15 cellular contexts compared by ENCODE assay signal in genomic region chr2:151886235-151886634, GRCh38. TPM values are rescaled to one million over a fixed set of nuclear protein-coding genes. Genes with fewer than 3 reads are reported as not detected.
A peak's percentile ranks its signal among the peaks of the same experiment; 100 is the strongest.
DNase-seq lines count a peak whose midpoint lies in the region; ATAC-seq lines count a peak whose summit lies in the region.
"Had no signal": no experiment of that assay in that cellular context is flagged by ENCODE, and none has a peak within 500 bp of the region (broad histone marks: within the 10 kb centered on the region; RNA-seq: fewer than 3 reads in every experiment).

No MANE protein-coding gene starts in this region.

- no peaks in the 10 kb centered on the region for H3K36me3 Mint-ChIP-seq in natural killer cell treated with Interleukin-12 subunit alpha and Interleukin-12 subunit beta and Interleukin-15 and Interleukin-18, amount 100 ng/mL, for 72 hours
- H3K36me3 Mint-ChIP-seq in activated T-helper 2 cell treated with anti-CD3 and anti-CD28 coated beads, Interferon-gamma antibody, Interleukin-2, Interleukin-4, amounts not matched to agents 10 μg/mL and 5 μg/mL and 100 μg/mL, durations not matched to agents 14 hours and 24 hours and 36 hours (ENCODE audit: low read depth), result no peaks in the 10 kb centered on the region
- H3K36me3 Mint-ChIP-seq: immature natural killer cell had no signal

- H3K9me3 Mint-ChIP-seq in natural killer cell treated with Interleukin-12 subunit alpha and Interleukin-12 subunit beta and Interleukin-15 and Interleukin-18, amount 100 ng/mL, for 72 hours, result no peaks in the 10 kb centered on the region
- no peaks in the 10 kb centered on the region for H3K9me3 Mint-ChIP-seq in activated T-helper 2 cell treated with anti-CD3 and anti-CD28 coated beads, Interferon-gamma antibody, Interleukin-2, Interleukin-4, amounts not matched to agents 10 μg/mL and 5 μg/mL and 100 μg/mL, durations not matched to agents 14 hours and 24 hours and 36 hours
- H3K9me3 Mint-ChIP-seq: activated CD4-positive, alpha-beta memory T cell treated with anti-CD3 and anti-CD28 coated beads, Interleukin-2, amount 10 ng/mL, durations not matched to agents 7 days and 5 days; activated T-helper 17 cell treated with anti-CD3 and anti-CD28 coated beads, Interleukin-2, amount 50 U/mL, for 72 hours; immature natural killer cell had no signal

- H3K4me1 Mint-ChIP-seq in natural killer cell treated with Interleukin-12 subunit alpha and Interleukin-12 subunit beta and Interleukin-15 and Interleukin-18, amount 100 ng/mL, for 72 hours (ENCODE audit: low read depth in 2 of 2), result no peaks in the 10 kb centered on the region
- no peaks in the 10 kb centered on the region for H3K4me1 Mint-ChIP-seq in activated T-helper 2 cell treated with anti-CD3 and anti-CD28 coated beads, Interferon-gamma antibody, Interleukin-2, Interleukin-4, amounts not matched to agents 10 μg/mL and 5 μg/mL and 100 μg/mL, durations not matched to agents 14 hours and 24 hours and 36 hours (ENCODE audit: low read depth)
- H3K4me1 Mint-ChIP-seq: activated CD4-positive, alpha-beta memory T cell treated with anti-CD3 and anti-CD28 coated beads, Interleukin-2, amount 10 ng/mL, durations not matched to agents 7 days and 5 days; activated T-helper 17 cell treated with anti-CD3 and anti-CD28 coated beads, Interleukin-2, amount 50 U/mL, for 72 hours; immature natural killer cell had no signal

- no peak overlapping the region for H3K27ac Mint-ChIP-seq in natural killer cell treated with Interleukin-12 subunit alpha and Interleukin-12 subunit beta and Interleukin-15 and Interleukin-18, amount 100 ng/mL, for 72 hours
- H3K27ac Mint-ChIP-seq in activated T-helper 2 cell treated with anti-CD3 and anti-CD28 coated beads, Interferon-gamma antibody, Interleukin-2, Interleukin-4, amounts not matched to agents 10 μg/mL and 5 μg/mL and 100 μg/mL, durations not matched to agents 14 hours and 24 hours and 36 hours, result no peak overlapping the region
- H3K27ac Mint-ChIP-seq: activated CD4-positive, alpha-beta memory T cell treated with anti-CD3 and anti-CD28 coated beads, Interleukin-2, amount 10 ng/mL, durations not matched to agents 7 days and 5 days; activated T-helper 17 cell treated with anti-CD3 and anti-CD28 coated beads, Interleukin-2, amount 50 U/mL, for 72 hours had no signal

- ATAC-seq in natural killer cell treated with Interleukin-12 subunit alpha and Interleukin-12 subunit beta and Interleukin-15 and Interleukin-18, amount 100 ng/mL, for 72 hours, result no peak
- ATAC-seq: activated T-helper 17 cell treated with anti-CD3 and anti-CD28 coated beads, Interleukin-2, amount 50 U/mL, for 72 hours had no signal

- H3K4me3 Mint-ChIP-seq in natural killer cell treated with Interleukin-12 subunit alpha and Interleukin-12 subunit beta and Interleukin-15 and Interleukin-18, amount 100 ng/mL, for 72 hours, result no peak overlapping the region
- no peak overlapping the region for H3K4me3 Mint-ChIP-seq in activated T-helper 2 cell treated with anti-CD3 and anti-CD28 coated beads, Interferon-gamma antibody, Interleukin-2, Interleukin-4, amounts not matched to agents 10 μg/mL and 5 μg/mL and 100 μg/mL, durations not matched to agents 14 hours and 24 hours and 36 hours (ENCODE audit: low read depth)
- H3K4me3 Mint-ChIP-seq: activated CD4-positive, alpha-beta memory T cell treated with anti-CD3 and anti-CD28 coated beads, Interleukin-2, amount 10 ng/mL, durations not matched to agents 7 days and 5 days; activated T-helper 17 cell treated with anti-CD3 and anti-CD28 coated beads, Interleukin-2, amount 50 U/mL, for 72 hours; immature natural killer cell had no signal

- peak; percentile 18 for DNase-seq in A172 (ENCODE audit: low spot score)
- peak; percentile 81 for DNase-seq in LHCN-M2 (ENCODE audit: low read depth)
- DNase-seq in SHP77 treated with DMSO at 0.1 percent for 48 hours (lab: John Stamatoyannopoulos, UW), result peak; percentile 42
- peak; percentile 42 for DNase-seq in kidney tubule cell (ENCODE audit: low spot score)
- no peak for DNase-seq in activated CD4-positive, alpha-beta T cell treated with anti-CD3 and anti-CD28 coated beads for 48 hours
- DNase-seq in mesenteric fat pad (ENCODE audit: low spot score), result no peak
- no peak for DNase-seq in natural killer cell treated with Interleukin-12 subunit alpha and Interleukin-12 subunit beta and Interleukin-15 and Interleukin-18, amount 100 ng/mL, for 72 hours (ENCODE audit: low spot score)
- no peak for DNase-seq in activated T-helper 2 cell treated with anti-CD3 and anti-CD28 coated beads, Interferon-gamma antibody, Interleukin-2, Interleukin-4, amounts not matched to agents 10 μg/mL and 5 μg/mL and 100 μg/mL, durations not matched to agents 14 hours and 24 hours and 36 hours (ENCODE audit: low spot score)
- DNase-seq: activated CD4-positive, alpha-beta memory T cell treated with anti-CD3 and anti-CD28 coated beads, Interleukin-2, amount 10 ng/mL, durations not matched to agents 7 days and 5 days; DND-41; immature natural killer cell; KG1; NCI-H226; transverse colon had no signal

- peaks cover 0 to 3% of the 10 kb centered on the region in 2 donors for H3K27me3 Mint-ChIP-seq in natural killer cell treated with Interleukin-12 subunit alpha and Interleukin-12 subunit beta and Interleukin-15 and Interleukin-18, amount 100 ng/mL, for 72 hours
- H3K27me3 Mint-ChIP-seq in activated T-helper 2 cell treated with anti-CD3 and anti-CD28 coated beads, Interferon-gamma antibody, Interleukin-2, Interleukin-4, amounts not matched to agents 10 μg/mL and 5 μg/mL and 100 μg/mL, durations not matched to agents 14 hours and 24 hours and 36 hours (ENCODE audit: low read depth), result no peaks in the 10 kb centered on the region

- intact Hi-C loops in activated T-helper 2 cell treated with anti-CD3 and anti-CD28 coated beads, Interferon-gamma antibody, Interleukin-2, Interleukin-4, amounts not matched to agents 10 μg/mL and 5 μg/mL and 100 μg/mL, durations not matched to agents 14 hours and 24 hours and 36 hours (cut with micrococcal nuclease), result no loop called here

RNA-seq across cellular contexts. Expression of gene ARL5A, which starts 58.0 kb away (rescaled TPM):
- 57.3 and 76.7 TPM in 2 replicates for total RNA-seq in A172 (2014; rRNA removed; shearing (Covaris generic))
- total RNA-seq in LHCN-M2 (2014; rRNA removed) (42.7 and 51.4 TPM in 2 replicates), mesenteric fat pad (50.6 TPM)
- 9.6 TPM for polyA plus RNA-seq in LHCN-M2 (2012)
- 10 to 100 TPM; 45.5 to 68.2 TPM for total RNA-seq in natural killer cell treated with Interleukin-12 subunit alpha and Interleukin-12 subunit beta and Interleukin-15 and Interleukin-18, amount 100 ng/mL, for 72 hours
- 64.9 and 71.7 TPM in 2 replicates for total RNA-seq in activated T-helper 2 cell treated with anti-CD3 and anti-CD28 coated beads, Interferon-gamma antibody, Interleukin-2, Interleukin-4, amounts not matched to agents 10 μg/mL and 5 μg/mL and 100 μg/mL, durations not matched to agents 14 hours and 24 hours and 36 hours

Comparison
In these comparisons a context has a peak if more than half of its experiments do, and no peak if none do; other contexts are left out.
1. DNase-seq: peak in A172 (single experiment), LHCN-M2 (single experiment), SHP77 treated with DMSO at 0.1 percent for 48 hours (single experiment) and kidney tubule cell (single experiment); none in activated CD4-positive, alpha-beta T cell treated with anti-CD3 and anti-CD28 coated beads for 48 hours (single experiment), mesenteric fat pad (single experiment), natural killer cell treated with Interleukin-12 subunit alpha and Interleukin-12 subunit beta and Interleukin-15 and Interleukin-18, amount 100 ng/mL, for 72 hours (single experiment) and activated T-helper 2 cell treated with anti-CD3 and anti-CD28 coated beads, Interferon-gamma antibody, Interleukin-2, Interleukin-4, amounts not matched to agents 10 μg/mL and 5 μg/mL and 100 μg/mL, durations not matched to agents 14 hours and 24 hours and 36 hours (single experiment).